Comparison of ENCODE assay signal across 28 cellular contexts in genomic region chr4:7552466-7552865, GRCh38.
"Had no signal": no experiment of that assay in that cellular context is flagged by ENCODE, and none has a peak within 500 bp of the region (broad histone marks: within the 10 kb centered on the region; RNA-seq: fewer than 3 reads in every experiment).

No MANE protein-coding gene starts in this region.

- FAIRE-seq: pancreas, small intestine, urothelium cell line had no signal

- H3K36me3 Mint-ChIP-seq: stimulated activated effector memory CD8-positive, alpha-beta T cell treated with anti-CD3 and anti-CD28 coated beads, Interleukin-12 subunit alpha, Interleukin-12 subunit beta, amount 100 ng/mL, for 72 hours had no signal

- H3K4me3 ChIP-seq: pancreas, psoas muscle, right lobe of liver, sigmoid colon, stomach, thoracic aorta, thyroid gland, tibial nerve, upper lobe of left lung, vagina had no signal

- H3K27me3 ChIP-seq: neutrophil, pancreas, right lobe of liver, sigmoid colon, stomach, thyroid gland, tibial nerve, upper lobe of left lung, vagina had no signal

- H3K27ac Mint-ChIP-seq: natural killer cell treated with Interleukin-12 subunit alpha and Interleukin-12 subunit beta and Interleukin-15 and Interleukin-18, amount 100 ng/mL, for 72 hours; nephron progenitor cell; progenitor cell of endocrine pancreas; stimulated activated effector memory CD8-positive, alpha-beta T cell treated with anti-CD3 and anti-CD28 coated beads, Interleukin-12 subunit alpha, Interleukin-12 subunit beta, amount 100 ng/mL, for 72 hours; stimulated activated naive B cell treated with anti-CD40 and anti-IgM and Interleukin-4, amounts not matched to agents 10 μg/mL and 1 μg/mL and 100 μg/mL, for 72 hours; stimulated activated naive CD8-positive, alpha-beta T cell treated with anti-CD3 and anti-CD28 coated beads, Interleukin-15, Interleukin-2, amounts not matched to agents 100 ng/mL and 50 ng/mL, for 24 hours had no signal

- H3K4me1 ChIP-seq: pancreas, psoas muscle, sigmoid colon, thyroid gland, upper lobe of left lung had no signal

- H3K4me1 Mint-ChIP-seq: neural crest cell; stimulated activated effector memory CD8-positive, alpha-beta T cell treated with anti-CD3 and anti-CD28 coated beads, Interleukin-12 subunit alpha, Interleukin-12 subunit beta, amount 100 ng/mL, for 72 hours; stimulated activated naive B cell treated with anti-CD40 and anti-IgM and Interleukin-4, amounts not matched to agents 10 μg/mL and 1 μg/mL and 100 μg/mL, for 72 hours had no signal

- DNase-seq: nephron progenitor cell; nucleus accumbens; pancreas; psoas muscle; right cardiac atrium; right lobe of liver; sigmoid colon; small intestine; stimulated activated CD4-positive, alpha-beta T cell treated with anti-CD3 and anti-CD28 coated beads, Interleukin-15, amount 100 ng/mL, for 24 hours; stimulated activated CD4-positive, alpha-beta T cell treated with anti-CD3 and anti-CD28 coated beads, Interleukin-2, amount 100 ng/mL, for 24 hours; stimulated activated CD4-positive, alpha-beta T cell treated with anti-CD3 and anti-CD28 coated beads, Interleukin-2, amount 100 ng/mL, for 48 hours; stimulated activated CD4-positive, alpha-beta T cell treated with anti-CD3 and anti-CD28 coated beads, Interleukin-4, amount 100 ng/mL, for 24 hours; stimulated activated naive B cell treated with anti-CD40 and anti-IgM and Interleukin-4, amounts not matched to agents 10 μg/mL and 1 μg/mL and 100 μg/mL, for 72 hours; stimulated activated naive CD4-positive, alpha-beta T cell treated with Interleukin-2 at 50 U/mL for 16 hours; stomach; thyroid gland; trophoblast cell; upper lobe of left lung had no signal

- H3K27ac ChIP-seq: neutrophil, pancreas, psoas muscle, right lobe of liver, sigmoid colon, stomach, thoracic aorta, thyroid gland, tibial nerve, upper lobe of left lung, vagina had no signal

- ATAC-seq: natural killer cell treated with Interleukin-12 subunit alpha and Interleukin-12 subunit beta and Interleukin-15 and Interleukin-18, amount 100 ng/mL, for 72 hours; pancreas; psoas muscle; right cardiac atrium; right lobe of liver; stimulated activated effector memory CD8-positive, alpha-beta T cell treated with anti-CD3 and anti-CD28 coated beads, Interleukin-12 subunit alpha, Interleukin-12 subunit beta, amount 100 ng/mL, for 72 hours; stimulated activated naive B cell treated with anti-CD40 and anti-IgM and Interleukin-4, amounts not matched to agents 10 μg/mL and 1 μg/mL and 100 μg/mL, for 72 hours had no signal

- H3K27me3 Mint-ChIP-seq: stimulated activated naive CD8-positive, alpha-beta T cell treated with anti-CD3 and anti-CD28 coated beads, Interleukin-15, Interleukin-2, amounts not matched to agents 100 ng/mL and 50 ng/mL, for 24 hours had no signal

- H3K9me3 ChIP-seq: neutrophil, pancreas, right lobe of liver, thyroid gland had no signal

- H3K4me3 Mint-ChIP-seq: natural killer cell treated with Interleukin-12 subunit alpha and Interleukin-12 subunit beta and Interleukin-15 and Interleukin-18, amount 100 ng/mL, for 72 hours; nephron progenitor cell; neural crest cell; stimulated activated effector memory CD8-positive, alpha-beta T cell treated with anti-CD3 and anti-CD28 coated beads, Interleukin-12 subunit alpha, Interleukin-12 subunit beta, amount 100 ng/mL, for 72 hours; stimulated activated naive B cell treated with anti-CD40 and anti-IgM and Interleukin-4, amounts not matched to agents 10 μg/mL and 1 μg/mL and 100 μg/mL, for 72 hours; stimulated activated naive CD8-positive, alpha-beta T cell treated with anti-CD3 and anti-CD28 coated beads, Interleukin-15, Interleukin-2, amounts not matched to agents 100 ng/mL and 50 ng/mL, for 24 hours had no signal

- H3K36me3 ChIP-seq: neutrophil, pancreas, right lobe of liver, sigmoid colon, stomach, thoracic aorta, thyroid gland, upper lobe of left lung, vagina had no signal
